9 cellular contexts compared by ENCODE assay signal in genomic region chr16:30094541-30095165, GRCh38. TPM values are rescaled to one million over a fixed set of nuclear protein-coding genes. Genes with fewer than 3 reads are reported as not detected.
DNase-seq lines count a peak whose midpoint lies in the region; ATAC-seq and TF ChIP-seq lines count a peak whose summit lies in the region.
"Had no signal": no experiment of that assay in that cellular context is flagged by ENCODE, and none has a peak within 500 bp of the region (broad histone marks: within the 10 kb centered on the region; RNA-seq: fewer than 3 reads in every experiment).

No MANE protein-coding gene starts in this region.

- TF ChIP-seq POLR2A in breast epithelium (IDR thresholded peaks at IDR 0.05): no peak

- H2BK15ac ChIP-seq in mesendoderm (replicated peaks; ENCODE audit: low read depth): no peak overlapping the region

- H3K4me1 ChIP-seq in breast epithelium: peaks cover 17% of the 10 kb centered on the region in 2 donors
- peaks cover 5% of the 10 kb centered on the region for H3K4me1 ChIP-seq in mesendoderm (ENCODE audit: control insufficient read depth, low read depth, low read length)
- H3K4me1 ChIP-seq in thoracic aorta (ENCODE audit: control insufficient read depth in 1 of 2, low read depth in 2 of 2): peaks cover 24 to 54% of the 10 kb centered on the region in 2 donors

- H3K27ac Mint-ChIP-seq in activated CD4-positive, alpha-beta T cell treated with anti-CD3 and anti-CD28 coated beads for 36 hours: peak overlapping the region; percentile 83

- ATAC-seq in activated CD4-positive, alpha-beta T cell treated with anti-CD3 and anti-CD28 coated beads for 36 hours: no peak
- ATAC-seq in thoracic aorta (ENCODE audit: insufficient number of reproducible peaks, low FRiP score, low read depth): no peak
- ATAC-seq: PC-3 had no signal

- DNase-seq in activated CD4-positive, alpha-beta T cell treated with anti-CD3 and anti-CD28 coated beads for 36 hours: no peak
- DNase-seq in activated CD4-positive, alpha-beta T cell treated with anti-CD3 and anti-CD28 coated beads for 1 hour: no peak
- no peak for DNase-seq in breast epithelium (ENCODE audit: low spot score in 2 of 2)
- DNase-seq in mesendoderm: no peak
- no peak for DNase-seq in thoracic aorta (ENCODE audit: low spot score)
- DNase-seq in stimulated activated naive CD4-positive, alpha-beta T cell (lab: John Stamatoyannopoulos, UW): no peak
- DNase-seq in effector CD8-positive, alpha-beta T cell (lab: John Stamatoyannopoulos, UW): no peak
- DNase-seq in SW480 (ENCODE audit: low spot score): no peak
- DNase-seq: PC-3 had no signal

- H3K4ac ChIP-seq in mesendoderm (ENCODE audit: low read depth, low read length): no peak overlapping the region

- no peaks in the 10 kb centered on the region for H3K27me3 ChIP-seq in breast epithelium
- no peaks in the 10 kb centered on the region for H3K27me3 ChIP-seq in mesendoderm (ENCODE audit: insufficient read depth, low read length, poor library complexity)
- H3K27me3 ChIP-seq in thoracic aorta (replicated peaks; ENCODE audit: insufficient read depth): no peaks in the 10 kb centered on the region

- H3K9ac ChIP-seq in mesendoderm (ENCODE audit: low read length): no peak overlapping the region

- H3K4me2 ChIP-seq in mesendoderm (ENCODE audit: low read length): no peak overlapping the region

- H3K79me2 ChIP-seq in mesendoderm (ENCODE audit: control insufficient read depth, insufficient read depth, low read length): peaks cover 3% of the 10 kb centered on the region

- CTCF ChIA-PET in activated CD4-positive, alpha-beta T cell treated with anti-CD3 and anti-CD28 coated beads for 36 hours (lab: Charles Lee): interaction anchor here (0.6 to 1.7 kb wide), 5 partner anchors 31 to 315 kb away, joined by 3 to 7 read pairs (median 3); no protein-coding TSS in a partner anchor

- no peak overlapping the region for H2AK5ac ChIP-seq in mesendoderm (ENCODE audit: low read length)

- TF ChIP-seq CTCF in breast epithelium (IDR thresholded peaks at IDR 0.05): no peak
- no peak for TF ChIP-seq CTCF in thoracic aorta (IDR thresholded peaks at IDR 0.05)

- H3K18ac ChIP-seq in mesendoderm (ENCODE audit: low read length): no peak overlapping the region

- peak overlapping the region; percentile 79 for H3K4me3 Mint-ChIP-seq in activated CD4-positive, alpha-beta T cell treated with anti-CD3 and anti-CD28 coated beads for 36 hours

- no peak overlapping the region for H2BK120ac ChIP-seq in mesendoderm (ENCODE audit: low read depth, low read length)

- no peaks in the 10 kb centered on the region for H3K36me3 ChIP-seq in breast epithelium
- no peaks in the 10 kb centered on the region for H3K36me3 ChIP-seq in mesendoderm (ENCODE audit: control insufficient read depth, insufficient read depth, low read length)
- H3K36me3 ChIP-seq in thoracic aorta: peaks cover 12% of the 10 kb centered on the region

- no peaks in the 10 kb centered on the region for H3K79me1 ChIP-seq in mesendoderm (ENCODE audit: low read length)

- H3K27me3 Mint-ChIP-seq in activated CD4-positive, alpha-beta T cell treated with anti-CD3 and anti-CD28 coated beads for 36 hours: no peaks in the 10 kb centered on the region

- no peak overlapping the region for H4K5ac ChIP-seq in mesendoderm (ENCODE audit: low read length)

- H4K8ac ChIP-seq in mesendoderm (ENCODE audit: low read depth, low read length): no peak overlapping the region

- peaks cover 43% of the 10 kb centered on the region for H3K4me1 Mint-ChIP-seq in activated CD4-positive, alpha-beta T cell treated with anti-CD3 and anti-CD28 coated beads for 36 hours

- H2BK5ac ChIP-seq in mesendoderm (ENCODE audit: low read length): no peak overlapping the region

- peak overlapping the region; percentile 25 for H3K56ac ChIP-seq in mesendoderm (ENCODE audit: low read length)

- POLR2A ChIA-PET in activated CD4-positive, alpha-beta T cell treated with anti-CD3 and anti-CD28 coated beads for 36 hours (lab: Charles Lee): no interaction called here

- peaks cover 23% of the 10 kb centered on the region for H3K36me3 Mint-ChIP-seq in activated CD4-positive, alpha-beta T cell treated with anti-CD3 and anti-CD28 coated beads for 36 hours (ENCODE audit: low read depth)

- H3K9me3 Mint-ChIP-seq in activated CD4-positive, alpha-beta T cell treated with anti-CD3 and anti-CD28 coated beads for 36 hours (ENCODE audit: low read depth): peaks cover 14% of the 10 kb centered on the region

- no peaks in the 10 kb centered on the region for H3K9me3 ChIP-seq in breast epithelium
- peaks cover 13% of the 10 kb centered on the region for H3K9me3 ChIP-seq in thoracic aorta

- no CpG with 5 or more reads among the region's 11 CpGs for WGBS in mesendoderm (ENCODE audit: extremely low coverage, insufficient coverage, low lambda C conversion rate)

- H3K23ac ChIP-seq in mesendoderm (ENCODE audit: low read length): no peak overlapping the region

- H3K4me3 ChIP-seq in breast epithelium (peak overlapping the region; percentile 65 to 100 (median 89)), mesendoderm (ENCODE audit: low read length) (no peak overlapping the region), thoracic aorta (peak overlapping the region; percentile 88)

- peak overlapping the region; percentile 96 to 99 for H3K27ac ChIP-seq in breast epithelium
- H3K27ac ChIP-seq in mesendoderm (ENCODE audit: low read depth, low read length): no peak overlapping the region
- peak overlapping the region; percentile 91 to 92 for H3K27ac ChIP-seq in thoracic aorta

- intact Hi-C loops in activated CD4-positive, alpha-beta T cell treated with anti-CD3 and anti-CD28 coated beads for 36 hours (cut with DNase I, micrococcal nuclease): loop anchor here in 1 of 2 experiments (5.0 to 10.0 kb wide), 5 partner anchors 313 to 1270 kb away; partner anchors contain the start of genes ATXN2L, ITGAL, SRCAP and ZNF764
- intact Hi-C loops in breast epithelium (cut with DNase I; ENCODE audit: low total_unique reads): loop anchor here (10.0 kb wide), 1 partner anchor 320 kb away; no protein-coding TSS in a partner anchor

RNA-seq across cellular contexts. Expression of gene YPEL3, which starts 1.4 kb away (rescaled TPM):
- 10 to 100 TPM; 17.4 to 19.1 TPM for total RNA-seq in activated CD4-positive, alpha-beta T cell treated with anti-CD3 and anti-CD28 coated beads for 36 hours
- total RNA-seq in breast epithelium: 100 to 1,000 TPM; 106 to 143 (median 114) TPM
- polyA plus RNA-seq in mesendoderm (2013, experiment 1 of 2): 26.3 TPM
- polyA plus RNA-seq in mesendoderm (2013, experiment 2 of 2): 26.0 TPM
- total RNA-seq in thoracic aorta: 100 to 1,000 TPM in 1 of 2 donors, 10 to 100 TPM in 1; 69.2 to 105 TPM

RNA-seq across cellular contexts. Expression of gene TBX6, which starts 2.9 kb away (rescaled TPM):
- 1 to 10 TPM; 2.7 to 3.0 TPM for total RNA-seq in activated CD4-positive, alpha-beta T cell treated with anti-CD3 and anti-CD28 coated beads for 36 hours
- total RNA-seq in breast epithelium (under 1 TPM; 0.73 to 0.98 (median 0.80) TPM), thoracic aorta (under 1 TPM in 1 of 2 donors, not detected in 1; 0.56 TPM)
- polyA plus RNA-seq in mesendoderm (2013, experiment 1 of 2): 2.4 TPM
- polyA plus RNA-seq in mesendoderm (2013, experiment 2 of 2): 2.1 TPM

RNA-seq across cellular contexts. Expression of gene GDPD3, which starts 18.7 kb away (rescaled TPM):
- 1 to 10 TPM; 6.1 to 7.0 TPM for total RNA-seq in activated CD4-positive, alpha-beta T cell treated with anti-CD3 and anti-CD28 coated beads for 36 hours
- total RNA-seq in breast epithelium: 1 to 10 TPM; 1.6 to 7.3 (median 2.0) TPM
- polyA plus RNA-seq in mesendoderm (2013, experiment 1 of 2): 1.0 TPM
- polyA plus RNA-seq in mesendoderm (2013, experiment 2 of 2): 1.1 TPM
- total RNA-seq in thoracic aorta: 1 to 10 TPM; 4.6 to 6.0 TPM

RNA-seq across cellular contexts. Expression of gene PPP4C, which starts 18.9 kb away (rescaled TPM):
- 100 to 1,000 TPM; 106 to 113 TPM for total RNA-seq in activated CD4-positive, alpha-beta T cell treated with anti-CD3 and anti-CD28 coated beads for 36 hours
- total RNA-seq in breast epithelium (10 to 100 TPM; 47.7 to 55.1 (median 51.7) TPM), thoracic aorta (10 to 100 TPM; 37.7 to 54.2 TPM)
- 94.2 TPM for polyA plus RNA-seq in mesendoderm (2013, experiment 1 of 2)
- 93.5 TPM for polyA plus RNA-seq in mesendoderm (2013, experiment 2 of 2)

RNA-seq across cellular contexts. Expression of gene MAPK3, which starts 28.4 kb away (rescaled TPM):
- total RNA-seq in activated CD4-positive, alpha-beta T cell treated with anti-CD3 and anti-CD28 coated beads for 36 hours: 10 to 100 TPM; 59.0 to 81.7 TPM
- total RNA-seq in breast epithelium: 10 to 100 TPM; 46.5 to 82.1 (median 67.5) TPM
- 44.6 TPM for polyA plus RNA-seq in mesendoderm (2013, experiment 1 of 2)
- polyA plus RNA-seq in mesendoderm (2013, experiment 2 of 2): 49.0 TPM
- 100 to 1,000 TPM in 1 of 2 donors, 10 to 100 TPM in 1; 41.3 to 108 TPM for total RNA-seq in thoracic aorta
